ENCODE assay signal across 13 cellular contexts in genomic region chr12:713281-713875, GRCh38. TPM values are rescaled to one million over a fixed set of nuclear protein-coding genes. Genes with fewer than 3 reads are reported as not detected.
DNase-seq lines count a peak whose midpoint lies in the region; ATAC-seq, FAIRE-seq and TF ChIP-seq lines count a peak whose summit lies in the region.
"Had no signal": no experiment of that assay in that cellular context is flagged by ENCODE, and none has a peak within 500 bp of the region (broad histone marks: within the 10 kb centered on the region; RNA-seq: fewer than 3 reads in every experiment).

No MANE protein-coding gene starts in this region.

- ATAC-seq in PC-3 = no peak
- ATAC-seq in GM19351 (IDR thresholded peaks at IDR 0.05; ENCODE audit: unreplicated experiment) = no peak
- ATAC-seq in HG03520 (IDR thresholded peaks at IDR 0.05; ENCODE audit: unreplicated experiment) = no peak
- ATAC-seq: mucosa of descending colon had no signal

- no peak for DNase-seq in GM12891 (ENCODE audit: insufficient read length, low spot score)
- peak in 1 of 2 experiments; percentile 23 for DNase-seq in SJCRH30
- peak in 2 of 3 donors; percentile 44 to 59 for DNase-seq in stimulated activated CD4-positive, alpha-beta T cell treated with anti-CD3 and anti-CD28 coated beads, Interleukin-12 subunit alpha, Interleukin-12 subunit beta, amount 100 ng/mL, for 48 hours (ENCODE audit: low read depth in 2 of 3, low spot score in 1 of 3)
- no peak for DNase-seq in PC-3
- DNase-seq in D341Med (ENCODE audit: low spot score) = no peak
- DNase-seq: mucosa of descending colon, NCI-H1417 had no signal

- H3K27me3 ChIP-seq in SJCRH30 (no peaks in the 10 kb centered on the region), PC-3 (ENCODE audit: low read length) (no peaks in the 10 kb centered on the region)
- H3K27me3 ChIP-seq: BLaER1 had no signal

- FAIRE-seq in GM12891 (lab: Jason Lieb, UNC) = peak; percentile 75
- FAIRE-seq: GM18507 had no signal

- H3K4me1 ChIP-seq in SJCRH30 (peaks cover 25% of the 10 kb centered on the region), PC-3 (ENCODE audit: insufficient read depth, low read length) (no peaks in the 10 kb centered on the region)
- H3K4me1 ChIP-seq: BLaER1 had no signal

- H3F3A ChIP-seq in PC-3 (ENCODE audit: low read length, unreplicated experiment) = no peaks in the 10 kb centered on the region

- POLR2A ChIA-PET in PC-3 (lab: Charles Lee; ENCODE audit: unreplicated experiment) = no interaction called here

- CTCF ChIA-PET in PC-3 (lab: Charles Lee) = no interaction called here

- H4K20me1 ChIP-seq in PC-3 (ENCODE audit: low read length) = no peaks in the 10 kb centered on the region
- H4K20me1 ChIP-seq: BLaER1 had no signal

- H3K9me3 ChIP-seq in SJCRH30 (replicated peaks) (no peaks in the 10 kb centered on the region), PC-3 (ENCODE audit: low read length) (no peaks in the 10 kb centered on the region)
- H3K9me3 ChIP-seq: BLaER1, mucosa of descending colon had no signal

- BruUV-seq in PC-3 (replicated peaks; lab: Mats Ljungman, UMichigan) = no TSS peak

- no peak overlapping the region for H3K4me2 ChIP-seq in PC-3 (ENCODE audit: low read length)
- H3K4me2 ChIP-seq: BLaER1 had no signal

- H3K79me2 ChIP-seq in PC-3 (ENCODE audit: low read length) = no peaks in the 10 kb centered on the region

- no peak for TF ChIP-seq POLR2A in GM12891 (IDR thresholded peaks at IDR 0.05; ENCODE audit: low read depth, low read length)

- no peak overlapping the region for H2AFZ ChIP-seq in PC-3 (ENCODE audit: low read length)

- H3K27ac ChIP-seq in SJCRH30 (peak overlapping the region; percentile 92), cingulate gyrus (ENCODE audit: low read depth, low read length) (peak overlapping the region; percentile 30), PC-3 (ENCODE audit: low read length) (no peak overlapping the region)
- H3K27ac ChIP-seq: BLaER1 had no signal

- intact Hi-C loops in PC-3 (cut with micrococcal nuclease) = no loop called here

- H3K9ac ChIP-seq in PC-3 (ENCODE audit: low read length) = no peak overlapping the region
- H3K9ac ChIP-seq: BLaER1 had no signal

- H3K36me3 ChIP-seq in SJCRH30 = no peaks in the 10 kb centered on the region
- H3K36me3 ChIP-seq in PC-3 (ENCODE audit: low read depth, low read length) = no peaks in the 10 kb centered on the region
- H3K36me3 ChIP-seq: BLaER1 had no signal

- H3K4me3 ChIP-seq in SJCRH30 (no peak overlapping the region), PC-3 (ENCODE audit: low read length) (no peak overlapping the region)
- H3K4me3 ChIP-seq: BLaER1, mucosa of descending colon had no signal

- TF ChIP-seq CTCF in PC-3 (conservative IDR thresholded peaks at IDR 0.05; ENCODE audit: low read depth, low read length) = no peak

- H3K9me2 ChIP-seq in PC-3 (replicated peaks; ENCODE audit: low read length) = no peaks in the 10 kb centered on the region

TF ChIP-seq in GM12891, 5 proteins besides CTCF, POLR2A, EP300 and RAD21:
- TF ChIP-seq PAX5 (IDR thresholded peaks at IDR 0.05; ENCODE audit: insufficient read depth, low read length, severe bottlenecking) (no peak), TAF1 (IDR thresholded peaks at IDR 0.05; ENCODE audit: low read depth, low read length) (no peak), POLR2AphosphoS5 (IDR thresholded peaks at IDR 0.05; ENCODE audit: low read depth, low read length) (no peak), POU2F2 (IDR thresholded peaks at IDR 0.05; ENCODE audit: low read depth, low read length) (no peak), SPI1 (IDR thresholded peaks at IDR 0.05; ENCODE audit: low read depth, low read length) (no peak)

RNA-seq across cellular contexts. Expression of gene WNK1, which starts 39.0 kb away (rescaled TPM):
- 73.0 TPM for polyA plus RNA-seq in GM12891 (2012; ENCODE audit: low read depth, missing spikeins)
- 83.3 and 88.8 TPM in 2 replicates for total RNA-seq in SJCRH30 (2014; rRNA removed; shearing (Covaris generic))
- total RNA-seq in PC-3 (2014; rRNA removed) = 44.5 and 69.3 TPM in 2 replicates

RNA-seq across cellular contexts. Expression of gene NINJ2, which starts 50.1 kb away (rescaled TPM):
- 15.5 TPM for polyA plus RNA-seq in GM12891 (2012; ENCODE audit: low read depth, missing spikeins)
- 0.24 TPM in 1 of 2 replicates, not detected in the other for total RNA-seq in SJCRH30 (2014; rRNA removed; shearing (Covaris generic))
- not detected in 2 replicates for total RNA-seq in PC-3 (2014; rRNA removed)
- total RNA-seq: epithelial cell of proximal tubule had no signal

Comparison
In these comparisons a context has a peak if more than half of its experiments do, and no peak if none do; other contexts are left out.
1. DNase-seq: peak in stimulated activated CD4-positive, alpha-beta T cell treated with anti-CD3 and anti-CD28 coated beads, Interleukin-12 subunit alpha, Interleukin-12 subunit beta, amount 100 ng/mL, for 48 hours (2 of 3); none in GM12891 (single experiment), PC-3 (single experiment) and D341Med (single experiment).